In genomic region chr14:100532916-100533630, GRCh38 we compare ENCODE assay signal across 11 cellular contexts. TPM values are rescaled to one million over a fixed set of nuclear protein-coding genes. Genes with fewer than 3 reads are reported as not detected.
DNase-seq lines count a peak whose midpoint lies in the region; ATAC-seq and TF ChIP-seq lines count a peak whose summit lies in the region.
"Had no signal": no experiment of that assay in that cellular context is flagged by ENCODE, and none has a peak within 500 bp of the region (broad histone marks: within the 10 kb centered on the region; RNA-seq: fewer than 3 reads in every experiment).

No MANE protein-coding gene starts in this region.

- H3K4me1 Mint-ChIP-seq in CD14-positive monocyte = peaks cover 37% of the 10 kb centered on the region
- H3K4me1 Mint-ChIP-seq in naive thymus-derived CD4-positive, alpha-beta T cell = peaks cover 0 to 10% (median 0%) of the 10 kb centered on the region in 7 donors
- no peaks in the 10 kb centered on the region for H3K4me1 Mint-ChIP-seq in stimulated activated naive B cell treated with anti-CD40 and anti-IgM and Interleukin-4, amounts not matched to agents 10 μg/mL and 1 μg/mL and 100 μg/mL, for 72 hours
- H3K4me1 Mint-ChIP-seq: IgD-negative memory B cell had no signal

- dilution Hi-C loops in mammary epithelial cell (cut with HindIII; ENCODE audit: low sequenced_read_pairs) = no loop called here

- H3K79me2 ChIP-seq in mammary epithelial cell (ENCODE audit: insufficient read depth, low read length) = no peaks in the 10 kb centered on the region

- peak overlapping the region in 1 of 2 donors; percentile 26 for H3K4me3 Mint-ChIP-seq in CD14-positive monocyte
- no peak overlapping the region for H3K4me3 Mint-ChIP-seq in naive thymus-derived CD4-positive, alpha-beta T cell
- H3K4me3 Mint-ChIP-seq in stimulated activated naive B cell treated with anti-CD40 and anti-IgM and Interleukin-4, amounts not matched to agents 10 μg/mL and 1 μg/mL and 100 μg/mL, for 72 hours = no peak overlapping the region
- H3K4me3 Mint-ChIP-seq: IgD-negative memory B cell; stimulated activated naive CD8-positive, alpha-beta T cell treated with anti-CD3 and anti-CD28 coated beads, Interleukin-15, Interleukin-2, amounts not matched to agents 100 ng/mL and 50 ng/mL, for 24 hours had no signal

- H3K36me3 Mint-ChIP-seq in CD14-positive monocyte = peaks cover 14 to 19% of the 10 kb centered on the region in 2 donors
- H3K36me3 Mint-ChIP-seq in naive thymus-derived CD4-positive, alpha-beta T cell = peaks cover 0 to 10% (median 0%) of the 10 kb centered on the region in 5 donors
- peaks cover 3 to 7% of the 10 kb centered on the region in 2 donors for H3K36me3 Mint-ChIP-seq in stimulated activated naive B cell treated with anti-CD40 and anti-IgM and Interleukin-4, amounts not matched to agents 10 μg/mL and 1 μg/mL and 100 μg/mL, for 72 hours

- POLR2A ChIA-PET in naive thymus-derived CD4-positive, alpha-beta T cell (lab: Charles Lee) = interaction anchor here (1.0 kb wide), 1 partner anchor 13 kb away, joined by 3 read pairs; no protein-coding TSS in a partner anchor

- H3K27ac Mint-ChIP-seq in CD14-positive monocyte = peak overlapping the region in 2 of 7 donors; percentile 36 to 50
- H3K27ac Mint-ChIP-seq in naive thymus-derived CD4-positive, alpha-beta T cell = peak overlapping the region in 1 of 9 donors; percentile 62
- no peak overlapping the region for H3K27ac Mint-ChIP-seq in stimulated activated naive B cell treated with anti-CD40 and anti-IgM and Interleukin-4, amounts not matched to agents 10 μg/mL and 1 μg/mL and 100 μg/mL, for 72 hours
- H3K27ac Mint-ChIP-seq: stimulated activated naive CD8-positive, alpha-beta T cell treated with anti-CD3 and anti-CD28 coated beads, Interleukin-15, Interleukin-2, amounts not matched to agents 100 ng/mL and 50 ng/mL, for 24 hours had no signal

- TF ChIP-seq CTCF in CD14-positive monocyte (IDR thresholded peaks at IDR 0.05) = no peak
- TF ChIP-seq CTCF in mammary epithelial cell (conservative IDR thresholded peaks at IDR 0.05 in 1 of 2, IDR thresholded peaks at IDR 0.05 in 1 of 2; ENCODE audit: extremely low read depth in 1 of 2, insufficient read depth in 1 of 2, low read depth in 1 of 2, low read length in 2 of 2) = no peak

- no peaks in the 10 kb centered on the region for H3K27me3 ChIP-seq in mammary epithelial cell (ENCODE audit: insufficient read depth, low read length)
- H3K27me3 ChIP-seq in naive thymus-derived CD4-positive, alpha-beta T cell (ENCODE audit: control insufficient read depth in 2 of 2, insufficient read depth in 2 of 2, low read length in 2 of 2) = no peaks in the 10 kb centered on the region

- CTCF ChIA-PET in mammary epithelial cell (lab: Charles Lee; ENCODE audit: low non-redundant PET) = no interaction called here
- CTCF ChIA-PET in naive thymus-derived CD4-positive, alpha-beta T cell (lab: Charles Lee) = no interaction called here

- H3K9me3 ChIP-seq in mammary epithelial cell (replicated peaks; ENCODE audit: insufficient read depth, low read length) = no peaks in the 10 kb centered on the region
- H3K9me3 ChIP-seq in naive thymus-derived CD4-positive, alpha-beta T cell (ENCODE audit: control insufficient read depth in 2 of 3, low read length in 3 of 3) = no peaks in the 10 kb centered on the region

- peaks cover 0 to 17% (median 8%) of the 10 kb centered on the region in 3 donors for H3K27me3 Mint-ChIP-seq in CD14-positive monocyte (ENCODE audit: low read depth in 3 of 3)
- H3K27me3 Mint-ChIP-seq in naive thymus-derived CD4-positive, alpha-beta T cell = no peaks in the 10 kb centered on the region
- H3K27me3 Mint-ChIP-seq in stimulated activated naive B cell treated with anti-CD40 and anti-IgM and Interleukin-4, amounts not matched to agents 10 μg/mL and 1 μg/mL and 100 μg/mL, for 72 hours = no peaks in the 10 kb centered on the region
- H3K27me3 Mint-ChIP-seq: IgD-negative memory B cell; stimulated activated naive CD8-positive, alpha-beta T cell treated with anti-CD3 and anti-CD28 coated beads, Interleukin-15, Interleukin-2, amounts not matched to agents 100 ng/mL and 50 ng/mL, for 24 hours had no signal

- H2AFZ ChIP-seq in mammary epithelial cell (ENCODE audit: low read depth, low read length) = peak overlapping the region; percentile 12
- H2AFZ ChIP-seq: PC-9 had no signal

- intact Hi-C loops in CD14-positive monocyte (cut with micrococcal nuclease) = no loop called here
- intact Hi-C loops in mammary epithelial cell (cut with micrococcal nuclease) = loop anchor here (2.0 kb wide), 1 partner anchor 54 kb away; the partner anchor contains the start of gene BEGAIN
- intact Hi-C loops in naive thymus-derived CD4-positive, alpha-beta T cell (cut with micrococcal nuclease) = no loop called here

- 28% methylated on average over 8 of the region's 10 CpGs for WGBS in mammary epithelial cell (ENCODE audit: low coverage, missing lambda C conversion rate)

- H3K4me2 ChIP-seq in mammary epithelial cell (ENCODE audit: insufficient read depth, low read depth, low read length) = no peak overlapping the region
- H3K4me2 ChIP-seq: PC-9 had no signal

- H3K36me3 ChIP-seq in mammary epithelial cell (ENCODE audit: insufficient read depth, low read length) = no peaks in the 10 kb centered on the region
- H3K36me3 ChIP-seq in naive thymus-derived CD4-positive, alpha-beta T cell (ENCODE audit: control insufficient read depth in 2 of 3, insufficient read depth in 3 of 3, low read length in 3 of 3) = peaks cover 0 to 11% (median 0%) of the 10 kb centered on the region in 3 experiments

- H3K4me1 ChIP-seq in mammary epithelial cell (ENCODE audit: insufficient read depth, low read length) = peaks cover 25% of the 10 kb centered on the region
- no peaks in the 10 kb centered on the region for H3K4me1 ChIP-seq in naive thymus-derived CD4-positive, alpha-beta T cell (ENCODE audit: control insufficient read depth in 2 of 2, insufficient read depth in 2 of 2, low read length in 2 of 2)

- peak; percentile 51 for DNase-seq in CD14-positive monocyte (ENCODE audit: low spot score)
- peak; percentile 40 for DNase-seq in LHCN-M2 (ENCODE audit: low read depth)
- no peak for DNase-seq in mammary epithelial cell
- peak in 2 of 9 donors; percentile 4 to 16 for DNase-seq in naive thymus-derived CD4-positive, alpha-beta T cell
- no peak for DNase-seq in NCI-H226
- no peak for DNase-seq in stimulated activated naive B cell treated with anti-CD40 and anti-IgM and Interleukin-4, amounts not matched to agents 10 μg/mL and 1 μg/mL and 100 μg/mL, for 72 hours
- DNase-seq: PC-9 had no signal

- H3K9ac ChIP-seq in mammary epithelial cell (ENCODE audit: insufficient read depth, low read length) = no peak overlapping the region

- no peak overlapping the region for H3K27ac ChIP-seq in mammary epithelial cell (ENCODE audit: insufficient read depth, low read depth, low read length)
- no peak overlapping the region for H3K27ac ChIP-seq in naive thymus-derived CD4-positive, alpha-beta T cell (ENCODE audit: low read depth, low read length)
- H3K27ac ChIP-seq: PC-9 had no signal

- no TSS peak for BruUV-seq in mammary epithelial cell (replicated peaks; lab: Mats Ljungman, UMichigan)

- no peaks in the 10 kb centered on the region for H4K20me1 ChIP-seq in mammary epithelial cell (ENCODE audit: insufficient read depth, low read length)

- in situ Hi-C loops in mammary epithelial cell (cut with MboI; ENCODE audit: low sequenced_read_pairs in 2 of 2) = no loop called here

- ATAC-seq in naive thymus-derived CD4-positive, alpha-beta T cell = peak; percentile 44
- ATAC-seq in GM21447 (IDR thresholded peaks at IDR 0.05; ENCODE audit: unreplicated experiment) (no peak), GM21515 (IDR thresholded peaks at IDR 0.05; ENCODE audit: unreplicated experiment) (no peak)
- ATAC-seq in stimulated activated naive B cell treated with anti-CD40 and anti-IgM and Interleukin-4, amounts not matched to agents 10 μg/mL and 1 μg/mL and 100 μg/mL, for 72 hours (replicated peaks) = no peak

- peaks cover 0 to 4% (median 0%) of the 10 kb centered on the region in 7 donors for H3K9me3 Mint-ChIP-seq in CD14-positive monocyte
- no peaks in the 10 kb centered on the region for H3K9me3 Mint-ChIP-seq in naive thymus-derived CD4-positive, alpha-beta T cell
- H3K9me3 Mint-ChIP-seq in stimulated activated naive B cell treated with anti-CD40 and anti-IgM and Interleukin-4, amounts not matched to agents 10 μg/mL and 1 μg/mL and 100 μg/mL, for 72 hours = no peaks in the 10 kb centered on the region
- H3K9me3 Mint-ChIP-seq: IgD-negative memory B cell; stimulated activated naive CD8-positive, alpha-beta T cell treated with anti-CD3 and anti-CD28 coated beads, Interleukin-15, Interleukin-2, amounts not matched to agents 100 ng/mL and 50 ng/mL, for 24 hours had no signal

- H3K4me3 ChIP-seq in mammary epithelial cell (replicated peaks in 1 of 3; ENCODE audit: insufficient read depth in 1 of 3, low read depth in 2 of 3, low read length in 3 of 3) = no peak overlapping the region
- no peak overlapping the region for H3K4me3 ChIP-seq in naive thymus-derived CD4-positive, alpha-beta T cell (ENCODE audit: low read length)
- H3K4me3 ChIP-seq: PC-9 had no signal

RNA-seq across cellular contexts. Expression of gene BEGAIN, which starts 54.1 kb away (rescaled TPM):
- under 1 TPM in 1 of 2 donors, not detected in 1; 0.25 TPM for polyA plus RNA-seq in CD14-positive monocyte
- total RNA-seq in LHCN-M2 (2014; rRNA removed) = not detected in 2 replicates
- not detected for polyA plus RNA-seq in LHCN-M2 (2012)
- 1 to 10 TPM; 3.7 to 6.8 TPM for total RNA-seq in mammary epithelial cell
- polyA plus RNA-seq in mammary epithelial cell = 1.7 TPM
- polyA minus RNA-seq in mammary epithelial cell = not detected
- total RNA-seq in naive thymus-derived CD4-positive, alpha-beta T cell = 1 to 10 TPM in 4 of 5 experiments, under 1 TPM in 1; 0.73 to 2.4 (median 1.5) TPM
- polyA plus RNA-seq in naive thymus-derived CD4-positive, alpha-beta T cell = under 1 TPM; 0.38 to 0.64 TPM
- total RNA-seq: PC-9 had no signal

Comparison
In these comparisons a context has a peak if more than half of its experiments do, and no peak if none do; other contexts are left out.
1. DNase-seq: peak in CD14-positive monocyte (single experiment) and LHCN-M2 (single experiment); none in mammary epithelial cell (single experiment), NCI-H226 (single experiment) and stimulated activated naive B cell treated with anti-CD40 and anti-IgM and Interleukin-4, amounts not matched to agents 10 μg/mL and 1 μg/mL and 100 μg/mL, for 72 hours (single experiment).